Comparison of ENCODE assay signal across 17 cellular contexts in the genomic region with DNA sequence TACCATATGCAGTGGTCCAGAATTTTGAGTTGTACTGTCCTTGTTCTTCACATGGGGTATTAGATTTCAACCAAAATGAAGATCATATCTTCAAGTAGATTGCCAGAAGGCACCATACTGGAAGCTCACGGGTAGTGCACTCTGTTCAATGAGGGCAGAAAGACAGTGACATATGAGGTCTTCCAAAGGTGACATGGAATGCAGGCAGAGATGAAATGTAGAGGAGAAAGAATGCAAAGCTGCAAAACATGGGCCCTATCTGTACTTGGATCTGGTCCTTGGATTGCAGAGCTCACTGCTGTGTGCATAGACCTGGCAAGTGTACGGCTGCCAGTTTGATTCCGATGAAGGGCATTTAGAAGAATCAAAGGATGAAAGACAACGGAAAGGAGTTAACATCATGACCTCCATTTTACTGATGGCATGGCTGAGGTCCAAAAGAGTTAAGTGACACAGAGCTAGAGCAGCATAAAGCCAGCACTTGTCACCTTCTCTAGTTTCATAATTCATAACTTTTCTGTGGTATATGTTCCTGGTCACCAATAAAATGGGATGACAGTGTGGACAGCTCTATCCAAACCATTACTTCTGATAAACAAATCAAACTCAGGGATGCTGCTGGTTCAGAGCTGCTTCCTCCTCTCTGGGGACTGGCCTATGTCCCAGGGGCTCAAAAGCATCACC.
DNase-seq lines count a peak whose midpoint lies in the region; ATAC-seq and TF ChIP-seq lines count a peak whose summit lies in the region.
"Had no signal": no experiment of that assay in that cellular context is flagged by ENCODE, and none has a peak within 500 bp of the region (broad histone marks: within the 10 kb centered on the region; RNA-seq: fewer than 3 reads in every experiment).

No MANE protein-coding gene starts in this region.

- peaks cover 30% of the 10 kb centered on the region for H3K36me3 Mint-ChIP-seq in activated naive CD4-positive, alpha-beta T cell treated with anti-CD3 and anti-CD28 coated beads, Interleukin-2, amount 50 U/mL, for 24 hours
- H3K36me3 Mint-ChIP-seq in activated CD8-positive, alpha-beta T cell treated with anti-CD3 and anti-CD28 coated beads for 36 hours (ENCODE audit: low read depth), result peaks cover 84% of the 10 kb centered on the region
- H3K36me3 Mint-ChIP-seq: WTC11 had no signal

- no peaks in the 10 kb centered on the region for H3K4me1 ChIP-seq in body of pancreas

- no peaks in the 10 kb centered on the region for H3K9me3 ChIP-seq in body of pancreas
- H3K9me3 ChIP-seq: esophagus squamous epithelium, heart right ventricle had no signal

- no peak for TF ChIP-seq POLR2A in body of pancreas (IDR thresholded peaks at IDR 0.05)

- POLR2A ChIA-PET in activated CD8-positive, alpha-beta T cell treated with anti-CD3 and anti-CD28 coated beads for 36 hours (lab: Charles Lee), result interaction anchor here (0.6 to 1.1 kb wide), 5 partner anchors 13 to 55 kb away, joined by 3 to 5 read pairs (median 3); no protein-coding TSS in a partner anchor

- H3K27ac ChIP-seq in body of pancreas, result no peak overlapping the region

- DNase-seq in activated naive CD4-positive, alpha-beta T cell (lab: John Stamatoyannopoulos, UW), result no peak
- DNase-seq in activated CD8-positive, alpha-beta T cell treated with anti-CD3 and anti-CD28 coated beads for 36 hours, result no peak
- no peak for DNase-seq in stimulated activated naive CD8-positive, alpha-beta T cell treated with anti-CD3 and anti-CD28 coated beads, Interleukin-15, amount 100 ng/mL, for 72 hours
- DNase-seq in SHP77 treated with DMSO at 0.1 percent for 48 hours (lab: John Stamatoyannopoulos, UW) (no peak), body of pancreas (no peak), GM19240 (ENCODE audit: insufficient read length, low spot score) (no peak)
- DNase-seq: activated T-cell treated with anti-CD3 and anti-CD28 coated beads, Interleukin-2, amount 50 U/mL, for 4 hours; esophagus squamous epithelium; heart right ventricle; Kasumi-1; kidney glomerular epithelial cell; NCI-H146; NCI-H526 had no signal

- H3K36me3 ChIP-seq in body of pancreas (replicated peaks in 1 of 2; ENCODE audit: insufficient read depth in 1 of 2, low read depth in 2 of 2), result no peaks in the 10 kb centered on the region
- H3K36me3 ChIP-seq: esophagus squamous epithelium, heart right ventricle had no signal

- peak overlapping the region; percentile 43 for H3K27ac Mint-ChIP-seq in activated naive CD4-positive, alpha-beta T cell treated with anti-CD3 and anti-CD28 coated beads, Interleukin-2, amount 50 U/mL, for 24 hours
- H3K27ac Mint-ChIP-seq in activated CD8-positive, alpha-beta T cell treated with anti-CD3 and anti-CD28 coated beads for 36 hours, result peak overlapping the region; percentile 43
- H3K27ac Mint-ChIP-seq in stimulated activated naive CD8-positive, alpha-beta T cell treated with anti-CD3 and anti-CD28 coated beads, Interleukin-15, amount 100 ng/mL, for 72 hours, result peak overlapping the region in 1 of 2 donors; percentile 2
- H3K27ac Mint-ChIP-seq: dendritic cell treated with granulocyte-macrophage colony-stimulating factor and Interleukin-4, amounts not matched to agents 40 ng/mL and 50 ng/mL, for 4 days; WTC11 had no signal

- no peak for TF ChIP-seq CTCF in activated CD8-positive, alpha-beta T cell treated with anti-CD3 and anti-CD28 coated beads for 36 hours (IDR thresholded peaks at IDR 0.05)
- TF ChIP-seq CTCF in body of pancreas (IDR thresholded peaks at IDR 0.05), result no peak

- no peaks in the 10 kb centered on the region for H3K27me3 Mint-ChIP-seq in activated naive CD4-positive, alpha-beta T cell treated with anti-CD3 and anti-CD28 coated beads, Interleukin-2, amount 50 U/mL, for 24 hours
- H3K27me3 Mint-ChIP-seq in activated CD8-positive, alpha-beta T cell treated with anti-CD3 and anti-CD28 coated beads for 36 hours, result no peaks in the 10 kb centered on the region
- H3K27me3 Mint-ChIP-seq in stimulated activated naive CD8-positive, alpha-beta T cell treated with anti-CD3 and anti-CD28 coated beads, Interleukin-15, amount 100 ng/mL, for 72 hours, result no peaks in the 10 kb centered on the region
- H3K27me3 Mint-ChIP-seq: dendritic cell treated with granulocyte-macrophage colony-stimulating factor and Interleukin-4, amounts not matched to agents 40 ng/mL and 50 ng/mL, for 4 days had no signal

- H3K27me3 ChIP-seq in body of pancreas, result no peaks in the 10 kb centered on the region
- H3K27me3 ChIP-seq: esophagus squamous epithelium, heart right ventricle had no signal

- H3K4me3 ChIP-seq in body of pancreas, result no peak overlapping the region
- H3K4me3 ChIP-seq: esophagus squamous epithelium, heart right ventricle had no signal

- CTCF ChIA-PET in activated CD8-positive, alpha-beta T cell treated with anti-CD3 and anti-CD28 coated beads for 36 hours (lab: Charles Lee), result interaction anchor here (0.8 kb wide), 2 partner anchors 63 to 68 kb away, joined by 3 to 4 read pairs; no protein-coding TSS in a partner anchor

- 79 to 86% methylated on average over 4 of the region's 4 CpGs for WGBS in body of pancreas, 2 donors

- no peak overlapping the region for H3K4me3 Mint-ChIP-seq in activated naive CD4-positive, alpha-beta T cell treated with anti-CD3 and anti-CD28 coated beads, Interleukin-2, amount 50 U/mL, for 24 hours
- no peak overlapping the region for H3K4me3 Mint-ChIP-seq in activated CD8-positive, alpha-beta T cell treated with anti-CD3 and anti-CD28 coated beads for 36 hours
- peak overlapping the region in 1 of 2 donors; percentile 29 for H3K4me3 Mint-ChIP-seq in stimulated activated naive CD8-positive, alpha-beta T cell treated with anti-CD3 and anti-CD28 coated beads, Interleukin-15, amount 100 ng/mL, for 72 hours
- H3K4me3 Mint-ChIP-seq: activated T-cell treated with anti-CD3 and anti-CD28 coated beads, Interleukin-2, amount 50 U/mL, for 4 hours; dendritic cell treated with granulocyte-macrophage colony-stimulating factor and Interleukin-4, amounts not matched to agents 40 ng/mL and 50 ng/mL, for 4 days; WTC11 had no signal

- intact Hi-C loops in activated CD8-positive, alpha-beta T cell treated with anti-CD3 and anti-CD28 coated beads for 36 hours (cut with micrococcal nuclease), result no loop called here
- intact Hi-C loops in body of pancreas (cut with DNase I), result no loop called here

- ATAC-seq in GM21786 (IDR thresholded peaks at IDR 0.05; ENCODE audit: unreplicated experiment), result peak; percentile 7
- no peak for ATAC-seq in activated CD8-positive, alpha-beta T cell treated with anti-CD3 and anti-CD28 coated beads for 36 hours
- peak; percentile 50 for ATAC-seq in stimulated activated naive CD8-positive, alpha-beta T cell treated with anti-CD3 and anti-CD28 coated beads, Interleukin-15, amount 100 ng/mL, for 72 hours
- no peak for ATAC-seq in body of pancreas
- ATAC-seq: heart right ventricle, WTC11 had no signal

- H3K9me3 Mint-ChIP-seq in activated naive CD4-positive, alpha-beta T cell treated with anti-CD3 and anti-CD28 coated beads, Interleukin-2, amount 50 U/mL, for 24 hours, result peaks cover 5% of the 10 kb centered on the region
- H3K9me3 Mint-ChIP-seq in activated CD8-positive, alpha-beta T cell treated with anti-CD3 and anti-CD28 coated beads for 36 hours, result peaks cover 10% of the 10 kb centered on the region
- peaks cover 5 to 8% of the 10 kb centered on the region in 2 donors for H3K9me3 Mint-ChIP-seq in stimulated activated naive CD8-positive, alpha-beta T cell treated with anti-CD3 and anti-CD28 coated beads, Interleukin-15, amount 100 ng/mL, for 72 hours
- H3K9me3 Mint-ChIP-seq: dendritic cell treated with granulocyte-macrophage colony-stimulating factor and Interleukin-4, amounts not matched to agents 40 ng/mL and 50 ng/mL, for 4 days had no signal

- H3K4me1 Mint-ChIP-seq in activated naive CD4-positive, alpha-beta T cell treated with anti-CD3 and anti-CD28 coated beads, Interleukin-2, amount 50 U/mL, for 24 hours, result peaks cover 81% of the 10 kb centered on the region
- H3K4me1 Mint-ChIP-seq in activated CD8-positive, alpha-beta T cell treated with anti-CD3 and anti-CD28 coated beads for 36 hours (ENCODE audit: low read depth), result peaks cover 78% of the 10 kb centered on the region
- H3K4me1 Mint-ChIP-seq in stimulated activated naive CD8-positive, alpha-beta T cell treated with anti-CD3 and anti-CD28 coated beads, Interleukin-15, amount 100 ng/mL, for 72 hours, result peaks cover 87% of the 10 kb centered on the region

Comparison
In these comparisons a context has a peak if more than half of its experiments do, and no peak if none do; other contexts are left out.
1. ATAC-seq: peak in GM21786 (single experiment) and stimulated activated naive CD8-positive, alpha-beta T cell treated with anti-CD3 and anti-CD28 coated beads, Interleukin-15, amount 100 ng/mL, for 72 hours (single experiment); none in activated CD8-positive, alpha-beta T cell treated with anti-CD3 and anti-CD28 coated beads for 36 hours (single experiment) and body of pancreas (single experiment).